Comparison of ENCODE assay signal across 10 cellular contexts in genomic region chr11:325796-326591, GRCh38. TPM values are rescaled to one million over a fixed set of nuclear protein-coding genes. Genes with fewer than 3 reads are reported as not detected.
DNase-seq lines count a peak whose midpoint lies in the region; ATAC-seq and TF ChIP-seq lines count a peak whose summit lies in the region.
"Had no signal": no experiment of that assay in that cellular context is flagged by ENCODE, and none has a peak within 500 bp of the region (broad histone marks: within the 10 kb centered on the region; RNA-seq: fewer than 3 reads in every experiment).

No MANE protein-coding gene starts in this region.

- peak overlapping the region; percentile 8 for H3K9ac ChIP-seq in NT2/D1 (ENCODE audit: insufficient read length, low read depth)
- no peak overlapping the region for H3K9ac ChIP-seq in endodermal cell (ENCODE audit: extremely low read depth, low read length, poor library complexity, severe bottlenecking)

- H3K9me3 ChIP-seq in NT2/D1 (ENCODE audit: insufficient read depth, low read length), result peaks cover 4% of the 10 kb centered on the region; the same call in 1 of the 2 replicates
- H3K9me3 ChIP-seq in endodermal cell (ENCODE audit: control insufficient read depth, low read length), result peaks cover 5% of the 10 kb centered on the region

- no peak for DNase-seq in NT2/D1 (ENCODE audit: low read depth, low spot score)
- peak; percentile 53 for DNase-seq in endodermal cell
- no peak for DNase-seq in osteocyte (ENCODE audit: extremely low spot score, unreplicated experiment)
- no peak for DNase-seq in stimulated activated CD4-positive, alpha-beta T cell treated with anti-CD3 and anti-CD28 coated beads, Interleukin-1b, Interleukin-23, amount 100 ng/mL, for 48 hours
- DNase-seq in COR-L47 (lab: John Stamatoyannopoulos, UW), result no peak
- DNase-seq in DMS53 (lab: John Stamatoyannopoulos, UW), result no peak
- DNase-seq: DMS153 had no signal

- no peaks in the 10 kb centered on the region for H3K79me2 ChIP-seq in ACC112 (ENCODE audit: control insufficient read depth, insufficient read depth, low read length, unreplicated experiment)

- no peak overlapping the region for H3K4me3 ChIP-seq in ACC112 (ENCODE audit: low read depth, low read length)
- H3K4me3 ChIP-seq in NT2/D1 (ENCODE audit: insufficient read length, low read depth), result no peak overlapping the region
- no peak overlapping the region for H3K4me3 ChIP-seq in endodermal cell (ENCODE audit: low read length)

- 86 to 89% methylated on average over 28 to 30 of the region's 30 CpGs for WGBS in endodermal cell (ENCODE audit: insufficient coverage in 1 of 2, insufficient read length in 1 of 2), 2 experiments

- ATAC-seq in GM18519 (IDR thresholded peaks at IDR 0.05; ENCODE audit: low FRiP score, unreplicated experiment), result no peak

- no peak for TF ChIP-seq CTCF in endodermal cell (conservative IDR thresholded peaks at IDR 0.05)
- no peak for TF ChIP-seq CTCF in osteocyte (IDR thresholded peaks at IDR 0.05)

- H3K4me1 ChIP-seq in ACC112 (ENCODE audit: control insufficient read depth, insufficient read depth, low read length, unreplicated experiment), result peaks cover 29% of the 10 kb centered on the region
- H3K4me1 ChIP-seq in NT2/D1 (ENCODE audit: insufficient read depth, insufficient read length), result peaks cover 12% of the 10 kb centered on the region
- H3K4me1 ChIP-seq in endodermal cell (ENCODE audit: control insufficient read depth, insufficient read depth, low read length), result no peaks in the 10 kb centered on the region

- H3K27me3 Mint-ChIP-seq in endodermal cell (ENCODE audit: insufficient read depth), result no peaks in the 10 kb centered on the region
- no peaks in the 10 kb centered on the region for H3K27me3 Mint-ChIP-seq in osteocyte (ENCODE audit: unreplicated experiment)

- H3K4me1 Mint-ChIP-seq in endodermal cell, result peaks cover 22% of the 10 kb centered on the region
- peaks cover 48% of the 10 kb centered on the region for H3K4me1 Mint-ChIP-seq in osteocyte (ENCODE audit: unreplicated experiment)

- H3K27ac ChIP-seq in ACC112 (ENCODE audit: low read depth, low read length) (peak overlapping the region; percentile 70), endodermal cell (ENCODE audit: low read depth, low read length) (no peak overlapping the region)

- H3K27ac Mint-ChIP-seq in endodermal cell (peak overlapping the region; percentile 59), osteocyte (ENCODE audit: unreplicated experiment) (peak overlapping the region; percentile 86)

- H2AFZ ChIP-seq in ACC112 (ENCODE audit: low read length, unreplicated experiment), result no peak overlapping the region

- no peaks in the 10 kb centered on the region for H3K36me3 ChIP-seq in ACC112 (ENCODE audit: insufficient read depth, low read length)
- no peaks in the 10 kb centered on the region for H3K36me3 ChIP-seq in NT2/D1 (ENCODE audit: insufficient read depth, insufficient read length, low read length)
- no peaks in the 10 kb centered on the region for H3K36me3 ChIP-seq in endodermal cell (ENCODE audit: control insufficient read depth, insufficient read depth, low read length)

- H3K36me3 Mint-ChIP-seq in endodermal cell (ENCODE audit: low read depth) (peaks cover 5% of the 10 kb centered on the region), osteocyte (ENCODE audit: unreplicated experiment) (no peaks in the 10 kb centered on the region)

- H3K4me3 Mint-ChIP-seq in endodermal cell (no peak overlapping the region), osteocyte (ENCODE audit: unreplicated experiment) (no peak overlapping the region)

- H3K9me3 Mint-ChIP-seq in endodermal cell (peaks cover 16% of the 10 kb centered on the region), osteocyte (ENCODE audit: unreplicated experiment) (no peaks in the 10 kb centered on the region)

- no peaks in the 10 kb centered on the region for H3K27me3 ChIP-seq in ACC112 (ENCODE audit: insufficient read depth, low read length)
- H3K27me3 ChIP-seq in NT2/D1 (ENCODE audit: insufficient read depth, insufficient read length), result no peaks in the 10 kb centered on the region
- H3K27me3 ChIP-seq in endodermal cell (ENCODE audit: control insufficient read depth, insufficient read depth, low read length, poor library complexity, severe bottlenecking), result no peaks in the 10 kb centered on the region

RNA-seq across cellular contexts. Expression of gene IFITM3, which starts 5.3 kb away (rescaled TPM):
- total RNA-seq in endodermal cell (100 to 1,000 TPM; 257 to 389 TPM), osteocyte (1,725 and 1,814 TPM in 2 replicates)
- polyA plus RNA-seq in endodermal cell (2013, experiment 1 of 2), result 186 TPM
- 187 TPM for polyA plus RNA-seq in endodermal cell (2013, experiment 2 of 2)

RNA-seq across cellular contexts. Expression of gene IFITM1, which starts 12.2 kb away (rescaled TPM):
- total RNA-seq in endodermal cell (100 to 1,000 TPM; 211 to 558 TPM), osteocyte (352 and 355 TPM in 2 replicates)
- polyA plus RNA-seq in endodermal cell (2013, experiment 1 of 2), result 244 TPM
- polyA plus RNA-seq in endodermal cell (2013, experiment 2 of 2), result 241 TPM

RNA-seq across cellular contexts. Expression of gene IFITM2, which starts 18.4 kb away (rescaled TPM):
- 100 to 1,000 TPM; 262 to 367 TPM for total RNA-seq in endodermal cell
- polyA plus RNA-seq in endodermal cell (2013, experiment 1 of 2), result 114 TPM
- 152 TPM for polyA plus RNA-seq in endodermal cell (2013, experiment 2 of 2)
- total RNA-seq in osteocyte, result 671 and 698 TPM in 2 replicates

RNA-seq across cellular contexts. Expression of gene IFITM5, which starts 26.7 kb away (rescaled TPM):
- total RNA-seq in endodermal cell, result not detected
- polyA plus RNA-seq in endodermal cell (2013, experiment 1 of 2), result not detected
- polyA plus RNA-seq in endodermal cell (2013, experiment 2 of 2), result not detected
- not detected in 2 replicates for total RNA-seq in osteocyte
- total RNA-seq: fibroblast of villous mesenchyme had no signal

RNA-seq across cellular contexts. Expression of gene PGGHG, which starts 37.1 kb away (rescaled TPM):
- total RNA-seq in endodermal cell, result 100 to 1,000 TPM; 129 to 186 TPM
- polyA plus RNA-seq in endodermal cell (2013, experiment 1 of 2), result 36.7 TPM
- 31.3 TPM for polyA plus RNA-seq in endodermal cell (2013, experiment 2 of 2)
- total RNA-seq in osteocyte, result 39.9 and 43.4 TPM in 2 replicates
